In genomic region chr12:13652105-13652504, GRCh38 we compare ENCODE assay signal across 26 cellular contexts.
"Had no signal": no experiment of that assay in that cellular context is flagged by ENCODE, and none has a peak within 500 bp of the region (broad histone marks: within the 10 kb centered on the region; RNA-seq: fewer than 3 reads in every experiment).

No MANE protein-coding gene starts in this region.

- H3K79me2 ChIP-seq: hepatocyte had no signal

- H3K4me1 ChIP-seq: colonic mucosa, esophagus squamous epithelium, gastroesophageal sphincter, heart left ventricle had no signal

- H3K4me2 ChIP-seq: hepatocyte had no signal

- ATAC-seq: effector memory CD8-positive, alpha-beta T cell; esophagus mucosa; gastroesophageal sphincter; heart left ventricle; left colon; left lobe of liver; left ventricle myocardium superior; mucosa of descending colon had no signal

- H3K27me3 ChIP-seq: colonic mucosa, esophagus squamous epithelium, heart left ventricle, hepatocyte had no signal

- H3K27ac ChIP-seq: colonic mucosa, epithelial cell of prostate, esophagus squamous epithelium, gastroesophageal sphincter, heart left ventricle, hepatocyte had no signal

- FAIRE-seq: endometrium, kidney had no signal

- H2AFZ ChIP-seq: hepatocyte had no signal

- DNase-seq: colonic mucosa; cortex of kidney; effector CD8-positive, alpha-beta T cell; effector memory CD8-positive, alpha-beta T cell; endodermal cell; erythroblast; esophagus squamous epithelium; foreskin fibroblast; foreskin melanocyte; heart left ventricle; hypothalamus; immature natural killer cell; islet precursor cell; kidney; kidney glomerular epithelial cell; left colon; left ventricle myocardium superior; mesenchymal stem cell; mucosa of descending colon; naive B cell had no signal

- H3K4me3 ChIP-seq: colonic mucosa, esophagus squamous epithelium, gastroesophageal sphincter, heart left ventricle, hepatocyte, mucosa of descending colon had no signal

- H3K9me3 ChIP-seq: colonic mucosa, esophagus squamous epithelium, gastroesophageal sphincter, heart left ventricle, mucosa of descending colon had no signal

- H3K36me3 ChIP-seq: colonic mucosa, esophagus squamous epithelium, gastroesophageal sphincter, heart left ventricle had no signal
